Comparison of ENCODE assay signal across 1 cellular context in the genomic region with DNA sequence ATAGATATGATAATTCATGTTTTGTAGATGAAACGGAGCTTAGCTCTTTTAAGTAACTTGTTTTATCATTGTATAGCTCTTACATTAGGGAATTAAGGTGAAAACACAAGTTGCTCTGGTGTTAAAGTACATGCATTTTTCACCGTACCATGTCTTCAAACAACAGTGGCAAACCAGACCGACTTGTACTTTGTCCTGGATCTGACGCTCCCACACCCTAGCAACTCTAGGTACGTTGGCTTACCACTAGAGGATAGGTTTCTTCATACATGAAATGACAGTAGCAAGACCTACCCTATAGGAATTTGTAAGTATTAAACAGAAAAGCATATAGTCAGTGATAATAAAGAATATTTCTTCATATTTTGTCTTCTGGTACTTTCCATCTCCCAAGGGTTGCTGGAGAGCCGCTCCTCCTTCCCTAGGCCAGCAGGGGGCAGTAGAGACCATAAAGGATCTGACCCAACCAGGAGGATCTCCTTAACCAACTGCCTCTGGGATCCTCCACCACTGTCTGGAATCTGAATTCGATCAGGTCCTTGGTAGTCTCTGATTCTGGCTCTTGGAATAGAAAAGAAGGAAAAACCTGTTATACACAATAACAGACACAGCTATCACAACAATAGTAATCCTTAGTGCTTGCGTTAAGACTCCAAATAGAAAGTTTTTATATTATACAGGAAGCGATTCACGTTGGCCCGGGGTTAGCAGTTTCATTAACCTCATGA.
TF ChIP-seq lines count a peak whose summit lies in the region.

No MANE protein-coding gene starts in this region.

TF ChIP-seq in K562, 482 proteins besides CTCF, POLR2A, EP300 and RAD21 (continued from another document):
- TF ChIP-seq, protein P1, sequence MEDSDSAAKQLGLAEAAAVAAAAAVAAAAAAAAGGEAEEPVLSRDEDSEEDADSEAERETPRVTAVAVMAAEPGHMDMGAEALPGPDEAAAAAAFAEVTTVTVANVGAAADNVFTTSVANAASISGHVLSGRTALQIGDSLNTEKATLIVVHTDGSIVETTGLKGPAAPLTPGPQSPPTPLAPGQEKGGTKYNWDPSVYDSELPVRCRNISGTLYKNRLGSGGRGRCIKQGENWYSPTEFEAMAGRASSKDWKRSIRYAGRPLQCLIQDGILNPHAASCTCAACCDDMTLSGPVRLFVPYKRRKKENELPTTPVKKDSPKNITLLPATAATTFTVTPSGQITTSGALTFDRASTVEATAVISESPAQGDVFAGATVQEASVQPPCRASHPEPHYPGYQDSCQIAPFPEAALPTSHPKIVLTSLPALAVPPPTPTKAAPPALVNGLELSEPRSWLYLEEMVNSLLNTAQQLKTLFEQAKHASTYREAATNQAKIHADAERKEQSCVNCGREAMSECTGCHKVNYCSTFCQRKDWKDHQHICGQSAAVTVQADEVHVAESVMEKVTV (CRISPR knock-in tag; IDR thresholded peaks at IDR 0.05) = peak; percentile 25; the same call in 1 of the 2 replicates
TF ChIP-seq in K562: peak in this region for 4.
